ENCODE assay signal across 8 cellular contexts in genomic region chr6:17281497-17282481, GRCh38. TPM values are rescaled to one million over a fixed set of nuclear protein-coding genes. Genes with fewer than 3 reads are reported as not detected.
DNase-seq lines count a peak whose midpoint lies in the region; TF ChIP-seq lines count a peak whose summit lies in the region.

No MANE protein-coding gene starts in this region.

- H3K27me3 ChIP-seq in ectodermal cell (ENCODE audit: control insufficient read depth, insufficient read depth, low read length, poor library complexity, severe bottlenecking) (peaks cover 44% of the 10 kb centered on the region), mononuclear cell (ENCODE audit: insufficient read depth, low read length) (peaks cover 75% of the 10 kb centered on the region), transverse colon (peaks cover 18% of the 10 kb centered on the region)

- no peaks in the 10 kb centered on the region for H3K4me1 ChIP-seq in ectodermal cell (ENCODE audit: control insufficient read depth, insufficient read depth, low read length)
- H3K4me1 ChIP-seq in mononuclear cell (ENCODE audit: insufficient read depth, low read length) = peaks cover 8% of the 10 kb centered on the region
- peaks cover 0 to 34% (median 7%) of the 10 kb centered on the region in 4 donors for H3K4me1 ChIP-seq in transverse colon

- TF ChIP-seq CTCF in transverse colon (IDR thresholded peaks at IDR 0.05) = no peak

- TF ChIP-seq POLR2A in transverse colon (IDR thresholded peaks at IDR 0.05) = no peak

- H3K27ac ChIP-seq in ectodermal cell (ENCODE audit: insufficient read depth, low read depth, low read length, poor library complexity, severe bottlenecking) (peak overlapping the region; percentile 36), transverse colon (peak overlapping the region; percentile 75 to 93 (median 84))

- intact Hi-C loops in transverse colon (cut with DNase I; ENCODE audit: low total_unique reads) = no loop called here

- H3K36me3 ChIP-seq in ectodermal cell (ENCODE audit: control insufficient read depth, insufficient read depth, low read length) = no peaks in the 10 kb centered on the region
- H3K36me3 ChIP-seq in transverse colon = no peaks in the 10 kb centered on the region

- no peaks in the 10 kb centered on the region for H3K9me3 ChIP-seq in ectodermal cell (ENCODE audit: control insufficient read depth, low read length)
- H3K9me3 ChIP-seq in mononuclear cell (ENCODE audit: low read depth, low read length) = no peaks in the 10 kb centered on the region
- no peaks in the 10 kb centered on the region for H3K9me3 ChIP-seq in transverse colon

- DNase-seq in GM03348 (ENCODE audit: low spot score) = peak; percentile 63
- peak; percentile 61 for DNase-seq in NCI-H748 (lab: John Stamatoyannopoulos, UW; ENCODE audit: unreplicated experiment)
- peak; percentile 14 for DNase-seq in transverse colon
- DNase-seq in NCI-H345 (lab: John Stamatoyannopoulos, UW) = no peak
- DNase-seq in NCI-H226 = no peak
- DNase-seq in NCI-H2227 treated with DMSO at 0.1 percent for 48 hours (lab: John Stamatoyannopoulos, UW) = no peak

- in situ Hi-C loops in transverse colon (cut with MboI; ENCODE audit: low pct_ligation_motif_present in 1 of 4, low pct_unique_long_range_greater_than_20kb in 1 of 4, low sequenced_read_pairs in 3 of 4) = loop anchor here in 1 of 4 donors (25.0 kb wide), 1 partner anchor 306 kb away; no protein-coding TSS in a partner anchor

- no peak for TF ChIP-seq EP300 in transverse colon (IDR thresholded peaks at IDR 0.05; ENCODE audit: low read depth)

- 0 to 1% methylated on average over 77 of the region's 77 CpGs for WGBS in ectodermal cell, 2 experiments
- 0 to 7% methylated on average over 4 to 76 of the region's 77 CpGs for WGBS in transverse colon (ENCODE audit: low coverage in 1 of 2), 2 donors

- H3K4me3 ChIP-seq in ectodermal cell (ENCODE audit: insufficient read depth, low read depth, low read length) (peak overlapping the region; percentile 78), mononuclear cell (ENCODE audit: low read length) (peak overlapping the region; percentile 8), transverse colon (peak overlapping the region; percentile 34 to 92 (median 72))

RNA-seq across cellular contexts. Expression of gene RBM24, which starts 0.6 kb away (rescaled TPM):
- 13.7 TPM for polyA plus RNA-seq in ectodermal cell (2013, experiment 1 of 4)
- polyA plus RNA-seq in ectodermal cell (2013, experiment 2 of 4) = 16.1 TPM
- 12.3 TPM for polyA plus RNA-seq in ectodermal cell (2013, experiment 3 of 4)
- 20.0 TPM for polyA plus RNA-seq in ectodermal cell (2013, experiment 4 of 4)
- total RNA-seq in mononuclear cell (0.21 TPM), transverse colon (10 to 100 TPM in 1 of 4 donors, 1 to 10 TPM in 1, not detected in 2; 4.8 to 10.2 TPM)

Comparison
In these comparisons a context has a peak if more than half of its experiments do, and no peak if none do; other contexts are left out.
1. DNase-seq: peak in GM03348 (single experiment), NCI-H748 (single experiment) and transverse colon (single experiment); none in NCI-H345 (single experiment), NCI-H226 (single experiment) and NCI-H2227 treated with DMSO at 0.1 percent for 48 hours (single experiment).
2. H3K4me3 ChIP-seq: peak in every context shown above with its lines; median percentile 78 in ectodermal cell; 72 in transverse colon; 8 in mononuclear cell.